In genomic region chr18:44837491-44838185, GRCh38 we compare ENCODE assay signal across 32 cellular contexts.
DNase-seq lines count a peak whose midpoint lies in the region; ATAC-seq, FAIRE-seq and TF ChIP-seq lines count a peak whose summit lies in the region.
"Had no signal": no experiment of that assay in that cellular context is flagged by ENCODE, and none has a peak within 500 bp of the region (broad histone marks: within the 10 kb centered on the region; RNA-seq: fewer than 3 reads in every experiment).

No MANE protein-coding gene starts in this region.

- H3K79me2 ChIP-seq in K562 (ENCODE audit: control insufficient read depth, insufficient read depth, low read length) (no peaks in the 10 kb centered on the region), mesendoderm (ENCODE audit: control insufficient read depth, insufficient read depth, low read length) (no peaks in the 10 kb centered on the region)

- DNase-seq in natural killer cell treated with Interleukin-12 subunit alpha and Interleukin-12 subunit beta and Interleukin-15 and Interleukin-18, amount 100 ng/mL, for 72 hours (ENCODE audit: low spot score): no peak
- DNase-seq in natural killer cell (no peak), K562 (ENCODE audit: extremely low read depth in 1 of 4, low spot score in 3 of 4) (no peak), mesendoderm (peak; percentile 41), NOMO-1 (lab: John Stamatoyannopoulos, UW; ENCODE audit: unreplicated experiment in 2 of 2) (no peak)
- DNase-seq in stimulated activated naive B cell treated with anti-CD40 and anti-IgM and Interleukin-4, amounts not matched to agents 10 μg/mL and 1 μg/mL and 100 μg/mL, for 72 hours: no peak
- DNase-seq in stimulated activated CD4-positive, alpha-beta T cell treated with anti-CD3 and anti-CD28 coated beads, Interleukin-1b, Interleukin-23, amount 100 ng/mL, for 48 hours: no peak
- DNase-seq: ACHN; activated CD4-positive, alpha-beta T cell treated with anti-CD3 and anti-CD28 coated beads for 1 hour; activated CD8-positive, alpha-beta T cell treated with anti-CD3 and anti-CD28 coated beads for 36 hours; activated naive CD8-positive, alpha-beta T cell treated with anti-CD3 and anti-CD28 coated beads for 36 hours; aorta; COR-L47; DMS79; esophagus squamous epithelium; foreskin melanocyte; GDM1; HCEC 1CT; heart right ventricle; KBM-7; left cardiac atrium; NCI-H1105; occipital lobe; small intestine; substantia nigra; upper lobe of right lung had no signal

- intact Hi-C loops in natural killer cell (cut with micrococcal nuclease) (loop anchor here (5.0 kb wide), 5 partner anchors 50 to 330 kb away; partner anchors contain the start of gene SETBP1), K562 (cut with micrococcal nuclease) (no loop called here)

- FAIRE-seq in K562 (lab: Jason Lieb, UNC): no peak
- FAIRE-seq: GM18507, RCC 7860, small intestine had no signal

- CTCF ChIA-PET in K562 (lab: Yijun Ruan, JAX; ENCODE audit: low intra/inter-chr PET ratio): no interaction called here

- H3K9me3 Mint-ChIP-seq in natural killer cell treated with Interleukin-12 subunit alpha and Interleukin-12 subunit beta and Interleukin-15 and Interleukin-18, amount 100 ng/mL, for 72 hours: peaks cover 4% of the 10 kb centered on the region
- no peaks in the 10 kb centered on the region for H3K9me3 Mint-ChIP-seq in natural killer cell
- H3K9me3 Mint-ChIP-seq in stimulated activated naive B cell treated with anti-CD40 and anti-IgM and Interleukin-4, amounts not matched to agents 10 μg/mL and 1 μg/mL and 100 μg/mL, for 72 hours: peaks cover 3% of the 10 kb centered on the region in 2 donors
- H3K9me3 Mint-ChIP-seq: activated CD8-positive, alpha-beta T cell treated with anti-CD3 and anti-CD28 coated beads for 36 hours; activated naive CD8-positive, alpha-beta T cell treated with anti-CD3 and anti-CD28 coated beads for 36 hours; central memory CD8-positive, alpha-beta T cell; dendritic cell treated with granulocyte-macrophage colony-stimulating factor and Interleukin-4, amounts not matched to agents 40 ng/mL and 50 ng/mL, for 4 days had no signal

- TF ChIP-seq POLR2A in K562 (conservative IDR thresholded peaks at IDR 0.05): no peak

- H3K27me3 Mint-ChIP-seq in natural killer cell treated with Interleukin-12 subunit alpha and Interleukin-12 subunit beta and Interleukin-15 and Interleukin-18, amount 100 ng/mL, for 72 hours: no peaks in the 10 kb centered on the region
- H3K27me3 Mint-ChIP-seq in natural killer cell (ENCODE audit: low read depth in 2 of 2): peaks cover 0 to 2% of the 10 kb centered on the region in 2 donors
- no peaks in the 10 kb centered on the region for H3K27me3 Mint-ChIP-seq in stimulated activated naive B cell treated with anti-CD40 and anti-IgM and Interleukin-4, amounts not matched to agents 10 μg/mL and 1 μg/mL and 100 μg/mL, for 72 hours
- H3K27me3 Mint-ChIP-seq: activated CD8-positive, alpha-beta T cell treated with anti-CD3 and anti-CD28 coated beads for 36 hours; central memory CD8-positive, alpha-beta T cell had no signal

- TF ChIP-seq CTCF in natural killer cell (IDR thresholded peaks at IDR 0.05): no peak
- no peak for TF ChIP-seq CTCF in K562 (IDR thresholded peaks at IDR 0.05 in 2 of 3, conservative IDR thresholded peaks at IDR 0.05 in 1 of 3; ENCODE audit: insufficient read depth in 2 of 3, low read depth in 1 of 3, low read length in 3 of 3)

- peaks cover 57 to 66% of the 10 kb centered on the region in 2 donors for H3K4me1 Mint-ChIP-seq in natural killer cell treated with Interleukin-12 subunit alpha and Interleukin-12 subunit beta and Interleukin-15 and Interleukin-18, amount 100 ng/mL, for 72 hours (ENCODE audit: low read depth in 2 of 2)
- peaks cover 64 to 73% of the 10 kb centered on the region in 2 donors for H3K4me1 Mint-ChIP-seq in natural killer cell
- H3K4me1 Mint-ChIP-seq in stimulated activated naive B cell treated with anti-CD40 and anti-IgM and Interleukin-4, amounts not matched to agents 10 μg/mL and 1 μg/mL and 100 μg/mL, for 72 hours: peaks cover 71 to 96% of the 10 kb centered on the region in 2 donors

- H4K8ac ChIP-seq in mesendoderm (ENCODE audit: low read depth, low read length): no peak overlapping the region

- no peak for TF ChIP-seq RAD21 in K562 (CRISPR knock-in tag; conservative IDR thresholded peaks at IDR 0.05 in 1 of 2, IDR thresholded peaks at IDR 0.05 in 1 of 2)

- no peaks in the 10 kb centered on the region for H3K9me1 ChIP-seq in K562 (ENCODE audit: control insufficient read depth, insufficient read depth, low read length)

- WGBS in K562 (ENCODE audit: insufficient coverage, low coverage, missing lambda C conversion rate): 24% methylated on average over 2 of the region's 6 CpGs
- WGBS in mesendoderm (ENCODE audit: extremely low coverage, insufficient coverage, low lambda C conversion rate): no CpG with 5 or more reads among the region's 6 CpGs

- H3K56ac ChIP-seq in mesendoderm (ENCODE audit: low read length): no peak overlapping the region

- H3K4ac ChIP-seq in mesendoderm (ENCODE audit: low read depth, low read length): no peak overlapping the region

- H3K9me3 ChIP-seq in K562 (replicated peaks; ENCODE audit: control insufficient read depth, insufficient read depth, low read depth, low read length): no peaks in the 10 kb centered on the region
- H3K9me3 ChIP-seq: esophagus squamous epithelium, heart right ventricle, upper lobe of right lung had no signal

- H3K23ac ChIP-seq in mesendoderm (ENCODE audit: low read length): no peak overlapping the region

- no peak overlapping the region for H2BK5ac ChIP-seq in mesendoderm (ENCODE audit: low read length)

- no peak overlapping the region for H3K18ac ChIP-seq in mesendoderm (ENCODE audit: low read length)

- no peak overlapping the region for H3K4me3 Mint-ChIP-seq in natural killer cell treated with Interleukin-12 subunit alpha and Interleukin-12 subunit beta and Interleukin-15 and Interleukin-18, amount 100 ng/mL, for 72 hours
- no peak overlapping the region for H3K4me3 Mint-ChIP-seq in natural killer cell
- no peak overlapping the region for H3K4me3 Mint-ChIP-seq in stimulated activated naive B cell treated with anti-CD40 and anti-IgM and Interleukin-4, amounts not matched to agents 10 μg/mL and 1 μg/mL and 100 μg/mL, for 72 hours
- H3K4me3 Mint-ChIP-seq: activated CD8-positive, alpha-beta T cell treated with anti-CD3 and anti-CD28 coated beads for 36 hours; activated naive CD8-positive, alpha-beta T cell treated with anti-CD3 and anti-CD28 coated beads for 36 hours; central memory CD8-positive, alpha-beta T cell; dendritic cell treated with granulocyte-macrophage colony-stimulating factor and Interleukin-4, amounts not matched to agents 40 ng/mL and 50 ng/mL, for 4 days had no signal

- no peak overlapping the region for H2BK120ac ChIP-seq in mesendoderm (ENCODE audit: low read depth, low read length)

- H3K4me1 ChIP-seq in K562 (replicated peaks in 1 of 2; ENCODE audit: control insufficient read depth in 2 of 2, insufficient read depth in 2 of 2, low read length in 2 of 2) (peaks cover 0 to 6% of the 10 kb centered on the region in 2 experiments; a peak in 2 of 5 replicates), mesendoderm (ENCODE audit: control insufficient read depth, low read depth, low read length) (peaks cover 13% of the 10 kb centered on the region)

- H3K4me2 ChIP-seq in K562 (ENCODE audit: insufficient read depth, low read length) (no peak overlapping the region), mesendoderm (ENCODE audit: low read length) (no peak overlapping the region)

- peak overlapping the region; percentile 9; the same call in 1 of the 2 replicates for H2AFZ ChIP-seq in K562 (ENCODE audit: low read depth, low read length)

- H2BK15ac ChIP-seq in mesendoderm (replicated peaks; ENCODE audit: low read depth): no peak overlapping the region

- peak overlapping the region; percentile 63 to 79 for H3K27ac Mint-ChIP-seq in natural killer cell treated with Interleukin-12 subunit alpha and Interleukin-12 subunit beta and Interleukin-15 and Interleukin-18, amount 100 ng/mL, for 72 hours
- peak overlapping the region in 1 of 2 donors; percentile 76 for H3K27ac Mint-ChIP-seq in natural killer cell
- peak overlapping the region; percentile 42 for H3K27ac Mint-ChIP-seq in stimulated activated naive B cell treated with anti-CD40 and anti-IgM and Interleukin-4, amounts not matched to agents 10 μg/mL and 1 μg/mL and 100 μg/mL, for 72 hours
- H3K27ac Mint-ChIP-seq: activated CD8-positive, alpha-beta T cell treated with anti-CD3 and anti-CD28 coated beads for 36 hours; activated T-helper 2 cell treated with anti-CD3 and anti-CD28 coated beads, Interferon-gamma antibody, Interleukin-2, Interleukin-4, amounts not matched to agents 10 μg/mL and 5 μg/mL and 100 μg/mL, durations not matched to agents 14 hours and 24 hours and 36 hours; dendritic cell treated with granulocyte-macrophage colony-stimulating factor and Interleukin-4, amounts not matched to agents 40 ng/mL and 50 ng/mL, for 4 days had no signal

- in situ Hi-C loops in K562 (cut with MboI): no loop called here

- H3K27me3 ChIP-seq in K562 (ENCODE audit: control insufficient read depth in 2 of 2, insufficient read depth in 2 of 2, low read length in 2 of 2) (no peaks in the 10 kb centered on the region), mesendoderm (ENCODE audit: insufficient read depth, low read length, poor library complexity) (no peaks in the 10 kb centered on the region)
- H3K27me3 ChIP-seq: esophagus squamous epithelium, heart right ventricle, upper lobe of right lung had no signal

- H2AK5ac ChIP-seq in mesendoderm (ENCODE audit: low read length): peak overlapping the region; percentile 24

- ATAC-seq in natural killer cell treated with Interleukin-12 subunit alpha and Interleukin-12 subunit beta and Interleukin-15 and Interleukin-18, amount 100 ng/mL, for 72 hours: no peak
- ATAC-seq in natural killer cell (no peak), K562 (no peak), GM19351 (IDR thresholded peaks at IDR 0.05; ENCODE audit: unreplicated experiment) (no peak)
- no peak for ATAC-seq in stimulated activated naive B cell treated with anti-CD40 and anti-IgM and Interleukin-4, amounts not matched to agents 10 μg/mL and 1 μg/mL and 100 μg/mL, for 72 hours (replicated peaks)
- ATAC-seq: activated CD8-positive, alpha-beta T cell treated with anti-CD3 and anti-CD28 coated beads for 36 hours; heart right ventricle; left cardiac atrium; upper lobe of right lung had no signal

- POLR2A ChIA-PET in K562 (lab: Yijun Ruan, JAX): no interaction called here

- H3K4me3 ChIP-seq in K562 (no peak overlapping the region), mesendoderm (ENCODE audit: low read length) (no peak overlapping the region)
- H3K4me3 ChIP-seq: esophagus squamous epithelium, heart right ventricle, upper lobe of right lung had no signal

- TF ChIP-seq EP300 in K562 (IDR thresholded peaks at IDR 0.05; ENCODE audit: low read length): no peak

- BruUV-seq in K562 (replicated peaks; lab: Mats Ljungman, UMichigan): no TSS peak

- H3K36me3 Mint-ChIP-seq in natural killer cell treated with Interleukin-12 subunit alpha and Interleukin-12 subunit beta and Interleukin-15 and Interleukin-18, amount 100 ng/mL, for 72 hours: no peaks in the 10 kb centered on the region
- no peaks in the 10 kb centered on the region for H3K36me3 Mint-ChIP-seq in natural killer cell
- peaks cover 38 to 73% of the 10 kb centered on the region in 2 donors for H3K36me3 Mint-ChIP-seq in stimulated activated naive B cell treated with anti-CD40 and anti-IgM and Interleukin-4, amounts not matched to agents 10 μg/mL and 1 μg/mL and 100 μg/mL, for 72 hours
- H3K36me3 Mint-ChIP-seq: activated naive CD8-positive, alpha-beta T cell treated with anti-CD3 and anti-CD28 coated beads for 36 hours had no signal

- H3K27ac ChIP-seq in K562 (ENCODE audit: extremely low read depth, low read depth, low read length) (no peak overlapping the region), mesendoderm (ENCODE audit: low read depth, low read length) (no peak overlapping the region)
- H3K27ac ChIP-seq: esophagus squamous epithelium, heart right ventricle, upper lobe of right lung had no signal

- H3K9ac ChIP-seq in K562 (ENCODE audit: insufficient read depth in 1 of 2, low read depth in 2 of 2, low read length in 2 of 2) (no peak overlapping the region), mesendoderm (ENCODE audit: low read length) (no peak overlapping the region)

- no peaks in the 10 kb centered on the region for H4K20me1 ChIP-seq in K562 (replicated peaks; ENCODE audit: control insufficient read depth, insufficient read depth, low read length)

- no peaks in the 10 kb centered on the region for H3K36me3 ChIP-seq in K562 (ENCODE audit: control insufficient read depth, insufficient read depth, low read length)
- no peaks in the 10 kb centered on the region for H3K36me3 ChIP-seq in mesendoderm (ENCODE audit: control insufficient read depth, insufficient read depth, low read length)
- H3K36me3 ChIP-seq: esophagus squamous epithelium, heart right ventricle, upper lobe of right lung had no signal

- no peak overlapping the region for H4K5ac ChIP-seq in mesendoderm (ENCODE audit: low read length)

- H3K79me1 ChIP-seq in mesendoderm (ENCODE audit: low read length): no peaks in the 10 kb centered on the region
